In the genomic region with DNA sequence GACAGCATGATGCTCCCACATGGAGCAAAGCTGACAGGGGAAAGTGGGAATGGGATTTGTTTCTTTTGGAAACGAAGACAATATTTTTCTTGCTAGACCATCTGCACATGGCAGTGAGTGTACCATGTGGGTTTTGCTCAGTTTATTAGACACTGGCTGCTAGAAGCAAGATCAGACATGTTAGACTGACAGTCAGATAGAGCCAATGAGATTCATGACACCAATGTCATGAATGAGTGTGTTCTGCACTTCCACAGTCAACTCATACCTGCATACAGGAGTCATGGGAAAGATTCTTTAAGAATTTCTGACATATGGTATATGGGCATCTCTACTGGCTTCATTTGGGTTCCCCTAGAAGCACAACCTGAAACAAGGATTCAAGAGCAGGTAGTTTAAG, we compare ENCODE assay signal across 23 cellular contexts. TPM values are rescaled to one million over a fixed set of nuclear protein-coding genes. Genes with fewer than 3 reads are reported as not detected.
A peak's percentile ranks its signal among the peaks of the same experiment; 100 is the strongest.
DNase-seq lines count a peak whose midpoint lies in the region; ATAC-seq and TF ChIP-seq lines count a peak whose summit lies in the region.
"Had no signal": no experiment of that assay in that cellular context is flagged by ENCODE, and none has a peak within 500 bp of the region (broad histone marks: within the 10 kb centered on the region; RNA-seq: fewer than 3 reads in every experiment).

No MANE protein-coding gene starts in this region.

- H3K4me1 ChIP-seq in mammary epithelial cell (ENCODE audit: insufficient read depth, low read length): peaks cover 20% of the 10 kb centered on the region
- H3K4me1 ChIP-seq in breast epithelium: peaks cover 0 to 11% of the 10 kb centered on the region in 2 donors

- no peak overlapping the region for H3K27ac Mint-ChIP-seq in activated CD4-positive, alpha-beta T cell treated with anti-CD3 and anti-CD28 coated beads for 36 hours
- H3K27ac Mint-ChIP-seq: CD4-positive, alpha-beta memory T cell; GM23338; H9 had no signal

- no peak overlapping the region for H3K4me3 Mint-ChIP-seq in activated CD4-positive, alpha-beta T cell treated with anti-CD3 and anti-CD28 coated beads for 36 hours
- H3K4me3 Mint-ChIP-seq: CD4-positive, alpha-beta memory T cell; GM23338; H9 had no signal

- no TSS peak for BruUV-seq in mammary epithelial cell (replicated peaks; lab: Mats Ljungman, UMichigan)

- no peaks in the 10 kb centered on the region for H3K36me3 ChIP-seq in mammary epithelial cell (ENCODE audit: insufficient read depth, low read length)
- no peaks in the 10 kb centered on the region for H3K36me3 ChIP-seq in breast epithelium

- intact Hi-C loops in mammary epithelial cell (cut with micrococcal nuclease): loop anchor here (10.0 kb wide), 1 partner anchor 948 kb away; no protein-coding TSS in a partner anchor
- intact Hi-C loops in breast epithelium (cut with DNase I; ENCODE audit: low total_unique reads): no loop called here
- intact Hi-C loops in activated CD4-positive, alpha-beta T cell treated with anti-CD3 and anti-CD28 coated beads for 36 hours (cut with DNase I, micrococcal nuclease): loop anchor here in 1 of 2 experiments (10.0 kb wide), 1 partner anchor 152 kb away; no protein-coding TSS in a partner anchor

- H3K27me3 ChIP-seq in mammary epithelial cell (ENCODE audit: insufficient read depth, low read length) (peaks cover 17% of the 10 kb centered on the region), breast epithelium (peaks cover 0 to 23% of the 10 kb centered on the region in 2 donors)

- POLR2A ChIA-PET in activated CD4-positive, alpha-beta T cell treated with anti-CD3 and anti-CD28 coated beads for 36 hours (lab: Charles Lee): no interaction called here

- H3K27ac ChIP-seq in mammary epithelial cell (ENCODE audit: insufficient read depth, low read depth, low read length) (no peak overlapping the region), breast epithelium (no peak overlapping the region), epithelial cell of prostate (no peak overlapping the region)
- H3K27ac ChIP-seq: A549 had no signal

- in situ Hi-C loops in mammary epithelial cell (cut with MboI; ENCODE audit: low sequenced_read_pairs in 2 of 2): no loop called here

- dilution Hi-C loops in mammary epithelial cell (cut with HindIII; ENCODE audit: low sequenced_read_pairs): no loop called here

- WGBS in mammary epithelial cell (ENCODE audit: low coverage, missing lambda C conversion rate): 67% methylated on average over 1 of the region's 1 CpG

- H3K4me1 Mint-ChIP-seq in activated CD4-positive, alpha-beta T cell treated with anti-CD3 and anti-CD28 coated beads for 36 hours: peaks cover 10% of the 10 kb centered on the region

- H3K9me3 Mint-ChIP-seq in activated CD4-positive, alpha-beta T cell treated with anti-CD3 and anti-CD28 coated beads for 36 hours (ENCODE audit: low read depth): no peaks in the 10 kb centered on the region
- H3K9me3 Mint-ChIP-seq: GM23338 had no signal

- DNase-seq in mammary epithelial cell (peak; percentile 33), breast epithelium (ENCODE audit: low spot score in 2 of 2) (no peak), NCI-H2171 treated with DMSO at 0.1 percent for 48 hours (lab: John Stamatoyannopoulos, UW) (peak; percentile 81), epithelial cell of prostate (ENCODE audit: low read depth, low spot score) (peak; percentile 31)
- no peak for DNase-seq in activated CD4-positive, alpha-beta T cell treated with anti-CD3 and anti-CD28 coated beads for 36 hours
- DNase-seq in stimulated activated naive CD4-positive, alpha-beta T cell treated with Interleukin-2 at 50 U/mL for 16 hours (lab: John Stamatoyannopoulos, UW): no peak
- DNase-seq: 8988T; ACHN; AML-193; C1 segment of cervical spinal cord; Calu3; CD4-positive, alpha-beta memory T cell; COR-L47; DMS53; DMS79 treated with DMSO at 0.1 percent for 48 hours; GF-D8; H9 had no signal

- no peaks in the 10 kb centered on the region for H3K36me3 Mint-ChIP-seq in activated CD4-positive, alpha-beta T cell treated with anti-CD3 and anti-CD28 coated beads for 36 hours (ENCODE audit: low read depth)
- H3K36me3 Mint-ChIP-seq: CD4-positive, alpha-beta memory T cell had no signal

- CTCF ChIA-PET in mammary epithelial cell (lab: Charles Lee; ENCODE audit: low non-redundant PET): no interaction called here
- CTCF ChIA-PET in activated CD4-positive, alpha-beta T cell treated with anti-CD3 and anti-CD28 coated beads for 36 hours (lab: Charles Lee): interaction anchor here (1.9 kb wide), 1 partner anchor 11 kb away, joined by 6 read pairs; no protein-coding TSS in a partner anchor

- no peak overlapping the region for H3K9ac ChIP-seq in mammary epithelial cell (ENCODE audit: insufficient read depth, low read length)

- H3K4me2 ChIP-seq in mammary epithelial cell (ENCODE audit: insufficient read depth, low read depth, low read length): no peak overlapping the region
- H3K4me2 ChIP-seq: A549, GM23338 had no signal

- no peaks in the 10 kb centered on the region for H4K20me1 ChIP-seq in mammary epithelial cell (ENCODE audit: insufficient read depth, low read length)

- H3K4me3 ChIP-seq in mammary epithelial cell (replicated peaks in 1 of 3; ENCODE audit: insufficient read depth in 1 of 3, low read depth in 2 of 3, low read length in 3 of 3): no peak overlapping the region
- H3K4me3 ChIP-seq in breast epithelium: no peak overlapping the region
- H3K4me3 ChIP-seq: A549, GM23338 had no signal

- no peak for TF ChIP-seq CTCF in mammary epithelial cell (conservative IDR thresholded peaks at IDR 0.05 in 1 of 2, IDR thresholded peaks at IDR 0.05 in 1 of 2; ENCODE audit: extremely low read depth in 1 of 2, insufficient read depth in 1 of 2, low read depth in 1 of 2, low read length in 2 of 2)
- TF ChIP-seq CTCF in breast epithelium (IDR thresholded peaks at IDR 0.05): no peak

- no peak for TF ChIP-seq POLR2A in breast epithelium (IDR thresholded peaks at IDR 0.05)

- ATAC-seq in GM21723 (IDR thresholded peaks at IDR 0.05; ENCODE audit: unreplicated experiment): no peak
- no peak for ATAC-seq in activated CD4-positive, alpha-beta T cell treated with anti-CD3 and anti-CD28 coated beads for 36 hours
- ATAC-seq: A549, GM23338, HCT116 had no signal

- H3K79me2 ChIP-seq in mammary epithelial cell (ENCODE audit: insufficient read depth, low read length): no peaks in the 10 kb centered on the region

- no peak overlapping the region for H2AFZ ChIP-seq in mammary epithelial cell (ENCODE audit: low read depth, low read length)
- H2AFZ ChIP-seq: GM23338 had no signal

- peaks cover 49% of the 10 kb centered on the region for H3K27me3 Mint-ChIP-seq in activated CD4-positive, alpha-beta T cell treated with anti-CD3 and anti-CD28 coated beads for 36 hours

- H3K9me3 ChIP-seq in mammary epithelial cell (replicated peaks; ENCODE audit: insufficient read depth, low read length) (no peaks in the 10 kb centered on the region), breast epithelium (no peaks in the 10 kb centered on the region)
- H3K9me3 ChIP-seq: A549 had no signal

RNA-seq across cellular contexts. Expression of gene GRM8, which starts 3.6 kb away (rescaled TPM):
- total RNA-seq in mammary epithelial cell: not detected
- not detected for polyA plus RNA-seq in mammary epithelial cell
- polyA minus RNA-seq in mammary epithelial cell: not detected
- not detected for total RNA-seq in breast epithelium
- not detected for total RNA-seq in activated CD4-positive, alpha-beta T cell treated with anti-CD3 and anti-CD28 coated beads for 36 hours
- total RNA-seq: CD4-positive, alpha-beta memory T cell; G401 had no signal
- polyA plus RNA-seq: BJ; CD4-positive, alpha-beta memory T cell had no signal

Comparison
In these comparisons a context has a peak if more than half of its experiments do, and no peak if none do; other contexts are left out.
1. DNase-seq: peak in mammary epithelial cell (single experiment), NCI-H2171 treated with DMSO at 0.1 percent for 48 hours (single experiment) and epithelial cell of prostate (single experiment); none in breast epithelium (0 of 2), activated CD4-positive, alpha-beta T cell treated with anti-CD3 and anti-CD28 coated beads for 36 hours (single experiment) and stimulated activated naive CD4-positive, alpha-beta T cell treated with Interleukin-2 at 50 U/mL for 16 hours (single experiment).